ENCODE assay signal across 20 cellular contexts in genomic region chr20:50405915-50406609, GRCh38.
DNase-seq lines count a peak whose midpoint lies in the region; ATAC-seq and TF ChIP-seq lines count a peak whose summit lies in the region.
"Had no signal": no experiment of that assay in that cellular context is flagged by ENCODE, and none has a peak within 500 bp of the region (broad histone marks: within the 10 kb centered on the region; RNA-seq: fewer than 3 reads in every experiment).

No MANE protein-coding gene starts in this region.

- H3K27me3 ChIP-seq in right cardiac atrium (ENCODE audit: control insufficient read depth, insufficient read depth) (no peaks in the 10 kb centered on the region), liver (ENCODE audit: control insufficient read depth in 4 of 4, insufficient read depth in 4 of 4, low read length in 3 of 4) (no peaks in the 10 kb centered on the region), thoracic aorta (replicated peaks; ENCODE audit: insufficient read depth) (no peaks in the 10 kb centered on the region)
- H3K27me3 ChIP-seq: SJSA1 had no signal

- H3K9me3 ChIP-seq in right cardiac atrium (ENCODE audit: control insufficient read depth, low read length) (no peaks in the 10 kb centered on the region), liver (ENCODE audit: control insufficient read depth in 4 of 4, low read length in 3 of 4) (no peaks in the 10 kb centered on the region), thoracic aorta (no peaks in the 10 kb centered on the region)
- H3K9me3 ChIP-seq: SJSA1 had no signal

- H3K27ac ChIP-seq in right cardiac atrium (ENCODE audit: low read length) (peak overlapping the region; percentile 25), liver (ENCODE audit: low read depth in 1 of 2, low read length in 2 of 2) (peak overlapping the region; percentile 84 to 94), thoracic aorta (peak overlapping the region; percentile 87 to 95)
- H3K27ac ChIP-seq: GM23248, KMS-11, PC-9, SJSA1 had no signal

- TF ChIP-seq CTCF in liver (IDR thresholded peaks at IDR 0.05; ENCODE audit: low read depth, low read length, missing input control) (no peak), thoracic aorta (IDR thresholded peaks at IDR 0.05) (no peak), CD14-positive monocyte (IDR thresholded peaks at IDR 0.05) (no peak)

- H3K4me1 Mint-ChIP-seq in CD14-positive monocyte, result peaks cover 30% of the 10 kb centered on the region

- H3K27me3 Mint-ChIP-seq in CD14-positive monocyte (ENCODE audit: low read depth in 3 of 3), result peaks cover 0 to 3% (median 0%) of the 10 kb centered on the region in 3 donors
- H3K27me3 Mint-ChIP-seq: CD4-positive, alpha-beta T cell had no signal

- DNase-seq in right cardiac atrium, result no peak
- DNase-seq in Right ventricle myocardium superior, result no peak
- no peak for DNase-seq in thoracic aorta (ENCODE audit: low spot score)
- no peak for DNase-seq in CD14-positive monocyte (ENCODE audit: low spot score)
- DNase-seq in stimulated activated CD4-positive, alpha-beta T cell treated with anti-CD3 and anti-CD28 coated beads, Interleukin-15, amount 100 ng/mL, for 24 hours, result no peak
- DNase-seq: 8988T; CD4-positive, alpha-beta T cell; GM23248; H7; MM.1S; NCI-H1417; NCI-H1694; NCI-H2081; NCI-H2227 treated with DMSO at 0.1 percent for 48 hours; NCI-H526 treated with DMSO at 0.1 percent for 48 hours; PC-9 had no signal

- H3K4me3 ChIP-seq in right cardiac atrium (ENCODE audit: low read length) (no peak overlapping the region), liver (ENCODE audit: low read depth in 1 of 3, low read length in 3 of 3) (no peak overlapping the region), thoracic aorta (no peak overlapping the region)
- H3K4me3 ChIP-seq: GM23248, PC-9, SJSA1 had no signal

- intact Hi-C loops in right cardiac atrium (cut with DNase I), result loop anchor here in 1 of 4 donors (10.0 kb wide), 1 partner anchor 49 kb away; no protein-coding TSS in a partner anchor
- intact Hi-C loops in Right ventricle myocardium superior (cut with DNase I), result no loop called here
- intact Hi-C loops in CD14-positive monocyte (cut with micrococcal nuclease), result loop anchor here in 1 of 2 donors (10.0 kb wide), 1 partner anchor 49 kb away; no protein-coding TSS in a partner anchor

- H3K36me3 ChIP-seq in liver (ENCODE audit: control insufficient read depth in 4 of 4, insufficient read depth in 3 of 4, low read depth in 1 of 4, low read length in 3 of 4) (no peaks in the 10 kb centered on the region), thoracic aorta (no peaks in the 10 kb centered on the region)
- H3K36me3 ChIP-seq: SJSA1 had no signal

- peaks cover 0 to 3% (median 0%) of the 10 kb centered on the region in 7 donors for H3K9me3 Mint-ChIP-seq in CD14-positive monocyte
- H3K9me3 Mint-ChIP-seq: CD4-positive, alpha-beta T cell had no signal

- H3K4me3 Mint-ChIP-seq in CD14-positive monocyte, result no peak overlapping the region
- H3K4me3 Mint-ChIP-seq: CD4-positive, alpha-beta T cell had no signal

- peaks cover 22% of the 10 kb centered on the region for H3K4me1 ChIP-seq in right cardiac atrium (ENCODE audit: control insufficient read depth, insufficient read depth, low read length)
- peaks cover 16 to 77% (median 53%) of the 10 kb centered on the region in 4 donors for H3K4me1 ChIP-seq in liver (ENCODE audit: control insufficient read depth in 4 of 4, insufficient read depth in 4 of 4, low read length in 3 of 4)
- peaks cover 12 to 52% of the 10 kb centered on the region in 2 donors for H3K4me1 ChIP-seq in thoracic aorta (ENCODE audit: control insufficient read depth in 1 of 2, low read depth in 2 of 2)
- H3K4me1 ChIP-seq: SJSA1 had no signal

- H3K9ac ChIP-seq in liver (ENCODE audit: low read depth in 1 of 2, low read length in 2 of 2), result no peak overlapping the region
- H3K9ac ChIP-seq: GM23248, KMS-11 had no signal

- H3K36me3 Mint-ChIP-seq in CD14-positive monocyte, result no peaks in the 10 kb centered on the region

- no peak for ATAC-seq in right cardiac atrium
- ATAC-seq in Right ventricle myocardium superior (ENCODE audit: poor library complexity), result no peak
- no peak for ATAC-seq in thoracic aorta (ENCODE audit: insufficient number of reproducible peaks, low FRiP score, low read depth)
- no peak for ATAC-seq in GM21825 (IDR thresholded peaks at IDR 0.05; ENCODE audit: unreplicated experiment)

- TF ChIP-seq RAD21 in liver (IDR thresholded peaks at IDR 0.05), result no peak

- H3K27ac Mint-ChIP-seq in CD14-positive monocyte, result no peak overlapping the region
- H3K27ac Mint-ChIP-seq: CD4-positive, alpha-beta T cell had no signal

- WGBS in right cardiac atrium, result 76% methylated on average over 6 of the region's 6 CpGs
- WGBS in liver, result 91% methylated on average over 6 of the region's 6 CpGs

TF ChIP-seq in liver, 16 proteins besides CTCF, POLR2A, EP300 and RAD21:
- TF ChIP-seq SP1 (IDR thresholded peaks at IDR 0.05) (no peak), YY1 (IDR thresholded peaks at IDR 0.05) (no peak), FOXA1 (IDR thresholded peaks at IDR 0.05) (no peak), ATF3 (IDR thresholded peaks at IDR 0.05) (no peak), HNF4G (IDR thresholded peaks at IDR 0.05) (no peak)

Comparison
In these comparisons a context has a peak if more than half of its experiments do, and no peak if none do; other contexts are left out.
1. H3K27ac ChIP-seq: peak in every context shown above with its lines; median percentile 91 in thoracic aorta; 89 in liver; 25 in right cardiac atrium.